7 cellular contexts compared by ENCODE assay signal in the genomic region with DNA sequence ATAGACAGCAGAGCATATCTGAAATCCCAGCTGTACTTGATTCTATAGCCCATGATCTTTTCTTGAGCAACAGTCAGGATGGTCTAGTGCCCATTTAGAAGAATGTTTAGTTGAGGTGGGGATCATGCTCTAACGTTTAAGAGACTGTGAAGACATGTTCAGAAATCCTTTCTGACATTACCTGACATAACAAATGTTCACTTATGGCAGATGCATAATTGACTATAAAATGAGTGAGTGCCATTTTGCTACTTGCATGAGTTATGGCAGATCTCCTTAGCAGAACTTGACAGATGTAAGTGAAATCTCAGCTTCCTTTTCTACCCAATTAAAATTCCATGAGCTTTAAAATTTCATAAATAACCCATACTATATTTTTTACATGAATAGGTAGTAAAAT.
"Had no signal": no experiment of that assay in that cellular context is flagged by ENCODE, and none has a peak within 500 bp of the region (broad histone marks: within the 10 kb centered on the region; RNA-seq: fewer than 3 reads in every experiment).

No MANE protein-coding gene starts in this region.

- FAIRE-seq: HepG2, K562 had no signal

- H3K4me3 ChIP-seq: K562 had no signal

- H3K9ac ChIP-seq: KMS-11 had no signal

- ATAC-seq: HepG2, K562 had no signal

- H3K27ac ChIP-seq: HL-60, KMS-11 had no signal

- DNase-seq: IMR-90, KBM-7, KG1 had no signal

- H3K4me2 ChIP-seq: KMS-11 had no signal
